9 cellular contexts compared by ENCODE assay signal in the genomic region with DNA sequence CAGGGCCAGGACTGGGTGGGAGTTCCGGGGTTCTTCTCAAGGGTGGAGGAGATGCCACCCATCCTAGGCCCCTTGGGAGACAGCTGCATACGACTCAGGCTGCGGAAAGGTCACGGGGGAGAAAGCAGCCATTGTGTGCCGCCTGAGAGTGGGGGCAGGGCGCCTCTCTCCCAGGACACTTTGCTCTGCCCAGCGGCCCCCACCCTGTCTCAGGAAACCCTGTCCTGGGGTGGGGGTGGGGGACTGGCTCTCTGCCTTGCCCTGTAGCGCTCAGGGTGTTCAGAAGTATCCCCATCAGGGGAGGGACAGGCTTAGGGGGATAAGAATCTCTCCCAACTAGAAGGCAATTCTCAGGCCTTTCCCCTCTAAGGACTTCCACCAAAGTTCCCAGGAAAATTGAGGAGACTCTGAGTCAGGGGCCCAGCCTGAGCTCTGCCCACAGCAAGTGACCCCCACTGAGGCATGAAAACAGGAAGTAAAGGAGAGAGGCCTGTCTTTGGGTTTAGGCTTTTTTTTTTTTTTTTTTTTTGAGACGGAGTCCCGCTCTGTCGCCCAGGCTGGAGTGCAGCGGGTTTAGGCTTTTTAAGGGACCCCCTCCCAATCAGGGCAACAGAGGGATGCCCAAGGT. TPM values are rescaled to one million over a fixed set of nuclear protein-coding genes. Genes with fewer than 3 reads are reported as not detected.
DNase-seq lines count a peak whose midpoint lies in the region; ATAC-seq and TF ChIP-seq lines count a peak whose summit lies in the region.
"Had no signal": no experiment of that assay in that cellular context is flagged by ENCODE, and none has a peak within 500 bp of the region (broad histone marks: within the 10 kb centered on the region; RNA-seq: fewer than 3 reads in every experiment).

No MANE protein-coding gene starts in this region.

- H3K27ac Mint-ChIP-seq in naive thymus-derived CD8-positive, alpha-beta T cell, result peak overlapping the region in 9 of 10 donors; percentile 61 to 83 (median 76)

- no peak for ATAC-seq in naive thymus-derived CD8-positive, alpha-beta T cell

- H3K9me3 Mint-ChIP-seq in naive thymus-derived CD8-positive, alpha-beta T cell, result no peaks in the 10 kb centered on the region

- peaks cover 6% of the 10 kb centered on the region; the same call in 1 of the 2 replicates for H3K9me3 ChIP-seq in NT2/D1 (ENCODE audit: insufficient read depth, low read length)
- H3K9me3 ChIP-seq in effector memory CD4-positive, alpha-beta T cell (ENCODE audit: control insufficient read depth, low read length), result no peaks in the 10 kb centered on the region

- POLR2A ChIA-PET in naive thymus-derived CD8-positive, alpha-beta T cell (lab: Charles Lee), result interaction anchor here (0.7 to 6.0 kb wide), 4 partner anchors 8 to 345 kb away, joined by 5 to 43 read pairs (median 14); a partner anchor contains a TSS

- H3K9ac ChIP-seq in NT2/D1 (ENCODE audit: insufficient read length, low read depth), result peak overlapping the region; percentile 9

- no peak for TF ChIP-seq POLR2A in erythroblast (IDR thresholded peaks at IDR 0.05; ENCODE audit: low read length)

- peak overlapping the region in 5 of 10 donors; percentile 30 to 80 (median 64) for H3K4me3 Mint-ChIP-seq in naive thymus-derived CD8-positive, alpha-beta T cell

- H3K4me1 ChIP-seq in NT2/D1 (ENCODE audit: insufficient read depth, insufficient read length), result peaks cover 14% of the 10 kb centered on the region
- peaks cover 41% of the 10 kb centered on the region for H3K4me1 ChIP-seq in effector memory CD4-positive, alpha-beta T cell (ENCODE audit: control insufficient read depth, insufficient read depth, low read length, poor library complexity, severe bottlenecking)

- H3K4me3 ChIP-seq in NT2/D1 (ENCODE audit: insufficient read length, low read depth), result no peak overlapping the region
- no peak overlapping the region for H3K4me3 ChIP-seq in effector memory CD4-positive, alpha-beta T cell (ENCODE audit: insufficient read depth, low read depth, low read length, poor library complexity, severe bottlenecking)
- H3K4me3 ChIP-seq: PC-9 had no signal

- H3K27me3 ChIP-seq in NT2/D1 (ENCODE audit: insufficient read depth, insufficient read length), result peaks cover 14% of the 10 kb centered on the region
- H3K27me3 ChIP-seq in effector memory CD4-positive, alpha-beta T cell (replicated peaks; ENCODE audit: control insufficient read depth, insufficient read depth, low read length, poor library complexity, severe bottlenecking), result no peaks in the 10 kb centered on the region

- peak overlapping the region; percentile 45 for H3K27ac ChIP-seq in effector memory CD4-positive, alpha-beta T cell (ENCODE audit: insufficient read depth, low read length, poor library complexity, severe bottlenecking)
- H3K27ac ChIP-seq: PC-9 had no signal

- H3K36me3 ChIP-seq in NT2/D1 (ENCODE audit: insufficient read depth, insufficient read length, low read length), result peaks cover 31% of the 10 kb centered on the region
- peaks cover 13% of the 10 kb centered on the region for H3K36me3 ChIP-seq in effector memory CD4-positive, alpha-beta T cell (ENCODE audit: control insufficient read depth, insufficient read depth, low read length)

- DNase-seq in C1 segment of cervical spinal cord (lab: John Stamatoyannopoulos, UW), result peak in 11 of 14 donors; percentile 20 to 84 (median 68)
- no peak for DNase-seq in NT2/D1 (ENCODE audit: low read depth, low spot score)
- no peak for DNase-seq in effector memory CD4-positive, alpha-beta T cell
- DNase-seq in naive thymus-derived CD8-positive, alpha-beta T cell, result no peak
- DNase-seq in pons (ENCODE audit: low spot score), result no peak
- DNase-seq in AG20443 (ENCODE audit: low spot score), result no peak
- DNase-seq in SHP77 (lab: John Stamatoyannopoulos, UW), result no peak
- no peak for DNase-seq in erythroblast (lab: John Stamatoyannopoulos, UW)

- H3K27me3 Mint-ChIP-seq in naive thymus-derived CD8-positive, alpha-beta T cell, result no peaks in the 10 kb centered on the region

- H3K36me3 Mint-ChIP-seq in naive thymus-derived CD8-positive, alpha-beta T cell, result peaks cover 0 to 15% (median 3%) of the 10 kb centered on the region in 3 donors

- H3K4me1 Mint-ChIP-seq in naive thymus-derived CD8-positive, alpha-beta T cell, result peaks cover 25 to 61% (median 57%) of the 10 kb centered on the region in 4 donors

RNA-seq across cellular contexts. Expression of a gene that starts 4.9 kb away (rescaled TPM):
- total RNA-seq in naive thymus-derived CD8-positive, alpha-beta T cell, result 10 to 100 TPM; 51.6 to 58.2 TPM
- 10 to 100 TPM in 1 of 3 donors, 1 to 10 TPM in 2; 4.4 to 27.7 (median 6.7) TPM for polyA plus RNA-seq in naive thymus-derived CD8-positive, alpha-beta T cell

RNA-seq across cellular contexts. Expression of a gene that starts 8.4 kb away (rescaled TPM):
- total RNA-seq in naive thymus-derived CD8-positive, alpha-beta T cell, result 1 to 10 TPM; 2.3 to 3.7 TPM
- polyA plus RNA-seq in naive thymus-derived CD8-positive, alpha-beta T cell, result under 1 TPM in 2 of 3 donors, not detected in 1; 0.25 to 0.32 TPM

RNA-seq across cellular contexts. Expression of a gene that starts 16.1 kb away (rescaled TPM):
- total RNA-seq in naive thymus-derived CD8-positive, alpha-beta T cell, result 10 to 100 TPM; 79.3 to 89.5 TPM
- 10 to 100 TPM; 22.7 to 26.8 (median 25.5) TPM for polyA plus RNA-seq in naive thymus-derived CD8-positive, alpha-beta T cell

RNA-seq across cellular contexts. Expression of a gene that starts 17.7 kb away (rescaled TPM):
- total RNA-seq in naive thymus-derived CD8-positive, alpha-beta T cell, result 10 to 100 TPM; 13.4 to 13.8 TPM
- polyA plus RNA-seq in naive thymus-derived CD8-positive, alpha-beta T cell, result 1 to 10 TPM; 4.2 to 8.9 (median 7.1) TPM

RNA-seq across cellular contexts. Expression of a gene that starts 38.1 kb away (rescaled TPM):
- total RNA-seq in naive thymus-derived CD8-positive, alpha-beta T cell, result 1 to 10 TPM; 1.6 to 2.2 TPM
- polyA plus RNA-seq in naive thymus-derived CD8-positive, alpha-beta T cell, result under 1 TPM in 2 of 3 donors, not detected in 1; 0.22 to 0.36 TPM

Comparison
In these comparisons a context has a peak if more than half of its experiments do, and no peak if none do; other contexts are left out.
1. DNase-seq: peak in C1 segment of cervical spinal cord (11 of 14); none in NT2/D1 (single experiment), effector memory CD4-positive, alpha-beta T cell (0 of 3), naive thymus-derived CD8-positive, alpha-beta T cell (0 of 10), pons (single experiment), AG20443 (single experiment), SHP77 (0 of 2) and erythroblast (0 of 2).